ENCODE assay signal across 8 cellular contexts in genomic region chr19:32580353-32580900, GRCh38. TPM values are rescaled to one million over a fixed set of nuclear protein-coding genes. Genes with fewer than 3 reads are reported as not detected.
A peak's percentile ranks its signal among the peaks of the same experiment; 100 is the strongest.
DNase-seq lines count a peak whose midpoint lies in the region; ATAC-seq and TF ChIP-seq lines count a peak whose summit lies in the region.

No MANE protein-coding gene starts in this region.

- intact Hi-C loops in HCT116 (cut with micrococcal nuclease) = no loop called here
- intact Hi-C loops in ovary (cut with DNase I) = no loop called here

- RAD21 ChIA-PET in HCT116 (lab: Charles Lee; ENCODE audit: low non-redundant PET in 1 of 2, low total read pairs in 2 of 2, uncharacterized antibody in 2 of 2, unreplicated experiment in 2 of 2) = no interaction called here

- H3K79me2 ChIP-seq in HCT116 (ENCODE audit: insufficient read depth, low read length) = peaks cover 34% of the 10 kb centered on the region

- peak overlapping the region; percentile 95 for H3K4me2 ChIP-seq in HCT116 (ENCODE audit: low read length)

- BruUV-seq in HCT116 (replicated peaks; lab: Mats Ljungman, UMichigan) = no TSS peak

- H3K9ac ChIP-seq in HCT116 (ENCODE audit: low read length) = peak overlapping the region; percentile 94

- no peak for TF ChIP-seq EP300 in ovary (IDR thresholded peaks at IDR 0.05)

- H4K20me1 ChIP-seq in HCT116 (ENCODE audit: insufficient read depth) = no peaks in the 10 kb centered on the region

- ATAC-seq in GM18498 (IDR thresholded peaks at IDR 0.05; ENCODE audit: unreplicated experiment) = peak; percentile 33
- peak; percentile 38 for ATAC-seq in HCT116

- no peak for TF ChIP-seq RAD21 in HCT116 (IDR thresholded peaks at IDR 0.05; ENCODE audit: low read depth)

- TF ChIP-seq CTCF in HCT116 (IDR thresholded peaks at IDR 0.05 in 2 of 3, conservative IDR thresholded peaks at IDR 0.05 in 1 of 3; ENCODE audit: borderline replicate concordance in 1 of 3, insufficient read depth in 1 of 3, low read depth in 2 of 3, low read length in 2 of 3) (no peak), epithelial cell of proximal tubule (conservative IDR thresholded peaks at IDR 0.05; ENCODE audit: low read depth, low read length) (no peak), ovary (IDR thresholded peaks at IDR 0.05) (no peak)

- H3K4me3 ChIP-seq in HCT116 (replicated peaks in 1 of 2; ENCODE audit: low read depth in 1 of 2, low read length in 2 of 2) (peak overlapping the region; percentile 95 to 98), epithelial cell of proximal tubule (ENCODE audit: low read depth, low read length) (peak overlapping the region; percentile 96), ovary (peak overlapping the region; percentile 97)

- 10 to 17% (median 15%) methylated on average over 22 of the region's 22 CpGs for WGBS in ovary, 3 donors

- H3K27ac ChIP-seq in HCT116 (ENCODE audit: low read depth, low read length) = no peak overlapping the region; the same call in 1 of the 2 replicates
- H3K27ac ChIP-seq in ovary = no peak overlapping the region

- no peaks in the 10 kb centered on the region for H3K9me3 ChIP-seq in HCT116 (ENCODE audit: control insufficient read depth in 1 of 2, insufficient read depth in 1 of 2, low read depth in 1 of 2, low read length in 2 of 2)
- H3K9me3 ChIP-seq in ovary = no peaks in the 10 kb centered on the region

- peaks cover 6 to 15% of the 10 kb centered on the region in 2 experiments for H3K4me1 ChIP-seq in HCT116 (ENCODE audit: control insufficient read depth in 1 of 2, insufficient read depth in 2 of 2, low read length in 2 of 2)
- H3K4me1 ChIP-seq in ovary (ENCODE audit: insufficient read depth) = peaks cover 2% of the 10 kb centered on the region

- TF ChIP-seq POLR2A in HCT116 (IDR thresholded peaks at IDR 0.05; ENCODE audit: borderline replicate concordance, extremely low read depth, insufficient read depth, insufficient read length) = no peak
- no peak for TF ChIP-seq POLR2A in ovary (IDR thresholded peaks at IDR 0.05)

- no peaks in the 10 kb centered on the region for H3K27me3 ChIP-seq in HCT116 (ENCODE audit: insufficient read depth, low read length)
- H3K27me3 ChIP-seq in ovary = no peaks in the 10 kb centered on the region

- peak overlapping the region; percentile 85 for H2AFZ ChIP-seq in HCT116 (ENCODE audit: low read depth, low read length, poor library complexity, severe bottlenecking)

- DNase-seq in HCT116 (ENCODE audit: low read depth, low spot score) (no peak), NCI-H82 treated with DMSO at 0.1 percent for 48 hours (lab: John Stamatoyannopoulos, UW; ENCODE audit: unreplicated experiment) (peak; percentile 19), epithelial cell of proximal tubule (ENCODE audit: low read depth) (no peak), ovary (peak in 1 of 5 donors; percentile 27), kidney tubule cell (ENCODE audit: low spot score) (no peak), iPS-NIHi7 (ENCODE audit: extremely low spot score) (no peak), retina (no peak)

- CTCF ChIA-PET in HCT116 (lab: Charles Lee) = interaction anchor here (0.8 to 1.7 kb wide), 3 partner anchors 19 to 1913 kb away, joined by 3 to 5 read pairs (median 3); no protein-coding TSS in a partner anchor

- H3K36me3 ChIP-seq in HCT116 (ENCODE audit: control insufficient read depth in 1 of 2, insufficient read depth in 2 of 2, low read length in 2 of 2) (peaks cover 18 to 25% of the 10 kb centered on the region in 2 experiments), ovary (no peaks in the 10 kb centered on the region)

- H3K9me2 ChIP-seq in HCT116 (ENCODE audit: insufficient read depth) = no peaks in the 10 kb centered on the region

- POLR2A ChIA-PET in HCT116 (lab: Charles Lee) = interaction anchor here (0.7 kb wide), 1 partner anchor 708 kb away, joined by 5 read pairs; no protein-coding TSS in a partner anchor

TF ChIP-seq in HCT116, 20 proteins besides CTCF, POLR2A, EP300 and RAD21:
- TF ChIP-seq EZH2 (IDR thresholded peaks at IDR 0.05) (no peak), REST (IDR thresholded peaks at IDR 0.05; ENCODE audit: low read depth) (no peak), EGR1 (IDR thresholded peaks at IDR 0.05; ENCODE audit: low read depth) (no peak), ZNF274 (IDR thresholded peaks at IDR 0.05; ENCODE audit: low read depth, low read length) (no peak), JUND (IDR thresholded peaks at IDR 0.05) (no peak), YY1 (IDR thresholded peaks at IDR 0.05; ENCODE audit: extremely low read depth, insufficient replicate concordance, low read depth, low read length) (no peak), ZBTB33 (IDR thresholded peaks at IDR 0.05; ENCODE audit: extremely low read depth, insufficient replicate concordance, low read length) (no peak), SIN3A (IDR thresholded peaks at IDR 0.05; ENCODE audit: low read depth) (no peak), TCF7L2 (IDR thresholded peaks at IDR 0.05; ENCODE audit: borderline replicate concordance, extremely low read depth, insufficient read depth, insufficient read length) (no peak), ELF1 (IDR thresholded peaks at IDR 0.05; ENCODE audit: borderline replicate concordance, low read depth) (no peak), CBX3 (IDR thresholded peaks at IDR 0.05; ENCODE audit: low read depth) (no peak), SRF (IDR thresholded peaks at IDR 0.05; ENCODE audit: low read depth) (no peak), POLR2AphosphoS5 (IDR thresholded peaks at IDR 0.05; ENCODE audit: low read depth, low read length) (no peak), FOSL1 (IDR thresholded peaks at IDR 0.05; ENCODE audit: low read depth) (no peak), ATF3 (IDR thresholded peaks at IDR 0.05) (no peak), EZH2phosphoT487 (IDR thresholded peaks at IDR 0.05; ENCODE audit: borderline replicate concordance) (no peak), ZFX (IDR thresholded peaks at IDR 0.05) (no peak), MAX (IDR thresholded peaks at IDR 0.05) (no peak), CEBPB (IDR thresholded peaks at IDR 0.05; ENCODE audit: low read depth) (no peak), SP1 (IDR thresholded peaks at IDR 0.05; ENCODE audit: low read depth) (no peak)
TF ChIP-seq in HCT116: peak in this region for 0.

RNA-seq across cellular contexts. Expression of gene PDCD5, which starts 0.6 kb away (rescaled TPM):
- 143 TPM for total RNA-seq in HCT116 (2021; ENCODE audit: unreplicated experiment)
- 82.0 and 97.8 TPM in 2 replicates for polyA plus RNA-seq in HCT116 (2012)
- total RNA-seq in epithelial cell of proximal tubule = 298 and 315 TPM in 2 replicates
- 10 to 100 TPM; 53.2 to 92.4 (median 67.1) TPM for total RNA-seq in ovary
- 100 to 1,000 TPM in 1 of 2 donors, 10 to 100 TPM in 1; 63.3 to 122 TPM for polyA plus RNA-seq in ovary
